1 cellular context compared by ENCODE assay signal in genomic region chr6:143450453-143451362, GRCh38.
TF ChIP-seq lines count a peak whose summit lies in the region.

ADAT2 (minus strand) TSS chr6:143450695; CDS start chr6:143450658, 37 bp downstream.
PEX3 (plus strand) TSS chr6:143450805; CDS start chr6:143451043, 238 bp downstream.

TF ChIP-seq in H1, 55 proteins besides CTCF, POLR2A, EP300 and RAD21:
- peak; percentile 90 for TF ChIP-seq POLR2AphosphoS5 (IDR thresholded peaks at IDR 0.05; ENCODE audit: low read depth, low read length)
- TF ChIP-seq SP1 (IDR thresholded peaks at IDR 0.05; ENCODE audit: low read depth, low read length): peak; percentile 80
- no peak for TF ChIP-seq RFX5 (IDR thresholded peaks at IDR 0.05; ENCODE audit: borderline replicate concordance, low read depth, low read length)
- peak; percentile 90 to 95; a peak in 2 of 4 replicates for TF ChIP-seq SIN3A (conservative IDR thresholded peaks at IDR 0.05 in 1 of 2, IDR thresholded peaks at IDR 0.05 in 1 of 2; ENCODE audit: low read depth in 1 of 2, low read length in 2 of 2)
- TF ChIP-seq, protein P1, sequence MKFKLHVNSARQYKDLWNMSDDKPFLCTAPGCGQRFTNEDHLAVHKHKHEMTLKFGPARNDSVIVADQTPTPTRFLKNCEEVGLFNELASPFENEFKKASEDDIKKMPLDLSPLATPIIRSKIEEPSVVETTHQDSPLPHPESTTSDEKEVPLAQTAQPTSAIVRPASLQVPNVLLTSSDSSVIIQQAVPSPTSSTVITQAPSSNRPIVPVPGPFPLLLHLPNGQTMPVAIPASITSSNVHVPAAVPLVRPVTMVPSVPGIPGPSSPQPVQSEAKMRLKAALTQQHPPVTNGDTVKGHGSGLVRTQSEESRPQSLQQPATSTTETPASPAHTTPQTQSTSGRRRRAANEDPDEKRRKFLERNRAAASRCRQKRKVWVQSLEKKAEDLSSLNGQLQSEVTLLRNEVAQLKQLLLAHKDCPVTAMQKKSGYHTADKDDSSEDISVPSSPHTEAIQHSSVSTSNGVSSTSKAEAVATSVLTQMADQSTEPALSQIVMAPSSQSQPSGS (IDR thresholded peaks at IDR 0.05; ENCODE audit: low read length): 0 out of 2 replicates have a peak, but pooled peaks have one; percentile 59
- TF ChIP-seq BACH1 (IDR thresholded peaks at IDR 0.05; ENCODE audit: low read length): no peak
- TF ChIP-seq TAF1 (IDR thresholded peaks at IDR 0.05; ENCODE audit: low read depth, low read length): peak; percentile 99
- no peak for TF ChIP-seq CBX5 (IDR thresholded peaks at IDR 0.05; ENCODE audit: low read depth, low read length)
- TF ChIP-seq RXRA (IDR thresholded peaks at IDR 0.05; ENCODE audit: insufficient read depth, low read depth, low read length): no peak
- no peak for TF ChIP-seq CHD1 (IDR thresholded peaks at IDR 0.05; ENCODE audit: low read depth, low read length)
- TF ChIP-seq KDM4A (IDR thresholded peaks at IDR 0.05; ENCODE audit: low read depth, low read length, severe bottlenecking): peak; percentile 70
- peak; percentile 88; the same call in 1 of the 2 replicates for TF ChIP-seq SP4 (IDR thresholded peaks at IDR 0.05; ENCODE audit: low read length)
- TF ChIP-seq ASH2L (IDR thresholded peaks at IDR 0.05; ENCODE audit: low read length): peak; percentile 98
- peak; percentile 92 for TF ChIP-seq RBBP5 (IDR thresholded peaks at IDR 0.05; ENCODE audit: borderline replicate concordance, low read depth, low read length)
- TF ChIP-seq, protein P2, sequence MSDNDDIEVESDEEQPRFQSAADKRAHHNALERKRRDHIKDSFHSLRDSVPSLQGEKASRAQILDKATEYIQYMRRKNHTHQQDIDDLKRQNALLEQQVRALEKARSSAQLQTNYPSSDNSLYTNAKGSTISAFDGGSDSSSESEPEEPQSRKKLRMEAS (IDR thresholded peaks at IDR 0.05): peak; percentile 81
- TF ChIP-seq CREB1 (IDR thresholded peaks at IDR 0.05): peak; percentile 83
- peak; percentile 96 for TF ChIP-seq TAF7 (optimal IDR thresholded peaks at IDR 0.05; ENCODE audit: borderline replicate concordance, low read depth, low read length)
- TF ChIP-seq, protein P3, sequence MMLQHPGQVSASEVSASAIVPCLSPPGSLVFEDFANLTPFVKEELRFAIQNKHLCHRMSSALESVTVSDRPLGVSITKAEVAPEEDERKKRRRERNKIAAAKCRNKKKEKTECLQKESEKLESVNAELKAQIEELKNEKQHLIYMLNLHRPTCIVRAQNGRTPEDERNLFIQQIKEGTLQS (IDR thresholded peaks at IDR 0.05; ENCODE audit: insufficient read depth, low read depth, low read length): no peak
- TF ChIP-seq FOSL1 (IDR thresholded peaks at IDR 0.05; ENCODE audit: insufficient read depth, low read depth, low read length): no peak
- no peak for TF ChIP-seq SIRT6 (IDR thresholded peaks at IDR 0.05; ENCODE audit: low read length)
- TF ChIP-seq SIX5 (IDR thresholded peaks at IDR 0.05; ENCODE audit: low read depth, low read length): peak; percentile 34; the same call in 1 of the 2 replicates
- TF ChIP-seq TBP (IDR thresholded peaks at IDR 0.05; ENCODE audit: low read depth, low read length): peak; percentile 96
- TF ChIP-seq PHF8 (conservative IDR thresholded peaks at IDR 0.05; ENCODE audit: low read depth, low read length): peak; percentile 78
- peak; percentile 53; the same call in 1 of the 2 replicates for TF ChIP-seq JUN (IDR thresholded peaks at IDR 0.05; ENCODE audit: low read depth, low read length)
- peak; percentile 58; the same call in 1 of the 2 replicates for TF ChIP-seq EGR1 (IDR thresholded peaks at IDR 0.05; ENCODE audit: borderline replicate concordance, low read depth, low read length)
- no peak for TF ChIP-seq ZNF274 (IDR thresholded peaks at IDR 0.05; ENCODE audit: borderline replicate concordance, extremely low read depth, low read length)
- TF ChIP-seq RNF2 (IDR thresholded peaks at IDR 0.05; ENCODE audit: borderline replicate concordance, low read depth, low read length, missing control alignments, poor library complexity, severe bottlenecking): no peak
- no peak for TF ChIP-seq SUZ12 (IDR thresholded peaks at IDR 0.05; ENCODE audit: low read length)
- TF ChIP-seq TEAD4 (IDR thresholded peaks at IDR 0.05; ENCODE audit: low read depth, low read length): peak; percentile 67
- TF ChIP-seq CHD2 (IDR thresholded peaks at IDR 0.05; ENCODE audit: low read length): peak; percentile 26; the same call in 1 of the 2 replicates
- no peak for TF ChIP-seq HDAC6 (IDR thresholded peaks at IDR 0.05; ENCODE audit: low read depth, low read length)
- TF ChIP-seq USF2 (IDR thresholded peaks at IDR 0.05; ENCODE audit: low read length): no peak
- TF ChIP-seq, protein P4, sequence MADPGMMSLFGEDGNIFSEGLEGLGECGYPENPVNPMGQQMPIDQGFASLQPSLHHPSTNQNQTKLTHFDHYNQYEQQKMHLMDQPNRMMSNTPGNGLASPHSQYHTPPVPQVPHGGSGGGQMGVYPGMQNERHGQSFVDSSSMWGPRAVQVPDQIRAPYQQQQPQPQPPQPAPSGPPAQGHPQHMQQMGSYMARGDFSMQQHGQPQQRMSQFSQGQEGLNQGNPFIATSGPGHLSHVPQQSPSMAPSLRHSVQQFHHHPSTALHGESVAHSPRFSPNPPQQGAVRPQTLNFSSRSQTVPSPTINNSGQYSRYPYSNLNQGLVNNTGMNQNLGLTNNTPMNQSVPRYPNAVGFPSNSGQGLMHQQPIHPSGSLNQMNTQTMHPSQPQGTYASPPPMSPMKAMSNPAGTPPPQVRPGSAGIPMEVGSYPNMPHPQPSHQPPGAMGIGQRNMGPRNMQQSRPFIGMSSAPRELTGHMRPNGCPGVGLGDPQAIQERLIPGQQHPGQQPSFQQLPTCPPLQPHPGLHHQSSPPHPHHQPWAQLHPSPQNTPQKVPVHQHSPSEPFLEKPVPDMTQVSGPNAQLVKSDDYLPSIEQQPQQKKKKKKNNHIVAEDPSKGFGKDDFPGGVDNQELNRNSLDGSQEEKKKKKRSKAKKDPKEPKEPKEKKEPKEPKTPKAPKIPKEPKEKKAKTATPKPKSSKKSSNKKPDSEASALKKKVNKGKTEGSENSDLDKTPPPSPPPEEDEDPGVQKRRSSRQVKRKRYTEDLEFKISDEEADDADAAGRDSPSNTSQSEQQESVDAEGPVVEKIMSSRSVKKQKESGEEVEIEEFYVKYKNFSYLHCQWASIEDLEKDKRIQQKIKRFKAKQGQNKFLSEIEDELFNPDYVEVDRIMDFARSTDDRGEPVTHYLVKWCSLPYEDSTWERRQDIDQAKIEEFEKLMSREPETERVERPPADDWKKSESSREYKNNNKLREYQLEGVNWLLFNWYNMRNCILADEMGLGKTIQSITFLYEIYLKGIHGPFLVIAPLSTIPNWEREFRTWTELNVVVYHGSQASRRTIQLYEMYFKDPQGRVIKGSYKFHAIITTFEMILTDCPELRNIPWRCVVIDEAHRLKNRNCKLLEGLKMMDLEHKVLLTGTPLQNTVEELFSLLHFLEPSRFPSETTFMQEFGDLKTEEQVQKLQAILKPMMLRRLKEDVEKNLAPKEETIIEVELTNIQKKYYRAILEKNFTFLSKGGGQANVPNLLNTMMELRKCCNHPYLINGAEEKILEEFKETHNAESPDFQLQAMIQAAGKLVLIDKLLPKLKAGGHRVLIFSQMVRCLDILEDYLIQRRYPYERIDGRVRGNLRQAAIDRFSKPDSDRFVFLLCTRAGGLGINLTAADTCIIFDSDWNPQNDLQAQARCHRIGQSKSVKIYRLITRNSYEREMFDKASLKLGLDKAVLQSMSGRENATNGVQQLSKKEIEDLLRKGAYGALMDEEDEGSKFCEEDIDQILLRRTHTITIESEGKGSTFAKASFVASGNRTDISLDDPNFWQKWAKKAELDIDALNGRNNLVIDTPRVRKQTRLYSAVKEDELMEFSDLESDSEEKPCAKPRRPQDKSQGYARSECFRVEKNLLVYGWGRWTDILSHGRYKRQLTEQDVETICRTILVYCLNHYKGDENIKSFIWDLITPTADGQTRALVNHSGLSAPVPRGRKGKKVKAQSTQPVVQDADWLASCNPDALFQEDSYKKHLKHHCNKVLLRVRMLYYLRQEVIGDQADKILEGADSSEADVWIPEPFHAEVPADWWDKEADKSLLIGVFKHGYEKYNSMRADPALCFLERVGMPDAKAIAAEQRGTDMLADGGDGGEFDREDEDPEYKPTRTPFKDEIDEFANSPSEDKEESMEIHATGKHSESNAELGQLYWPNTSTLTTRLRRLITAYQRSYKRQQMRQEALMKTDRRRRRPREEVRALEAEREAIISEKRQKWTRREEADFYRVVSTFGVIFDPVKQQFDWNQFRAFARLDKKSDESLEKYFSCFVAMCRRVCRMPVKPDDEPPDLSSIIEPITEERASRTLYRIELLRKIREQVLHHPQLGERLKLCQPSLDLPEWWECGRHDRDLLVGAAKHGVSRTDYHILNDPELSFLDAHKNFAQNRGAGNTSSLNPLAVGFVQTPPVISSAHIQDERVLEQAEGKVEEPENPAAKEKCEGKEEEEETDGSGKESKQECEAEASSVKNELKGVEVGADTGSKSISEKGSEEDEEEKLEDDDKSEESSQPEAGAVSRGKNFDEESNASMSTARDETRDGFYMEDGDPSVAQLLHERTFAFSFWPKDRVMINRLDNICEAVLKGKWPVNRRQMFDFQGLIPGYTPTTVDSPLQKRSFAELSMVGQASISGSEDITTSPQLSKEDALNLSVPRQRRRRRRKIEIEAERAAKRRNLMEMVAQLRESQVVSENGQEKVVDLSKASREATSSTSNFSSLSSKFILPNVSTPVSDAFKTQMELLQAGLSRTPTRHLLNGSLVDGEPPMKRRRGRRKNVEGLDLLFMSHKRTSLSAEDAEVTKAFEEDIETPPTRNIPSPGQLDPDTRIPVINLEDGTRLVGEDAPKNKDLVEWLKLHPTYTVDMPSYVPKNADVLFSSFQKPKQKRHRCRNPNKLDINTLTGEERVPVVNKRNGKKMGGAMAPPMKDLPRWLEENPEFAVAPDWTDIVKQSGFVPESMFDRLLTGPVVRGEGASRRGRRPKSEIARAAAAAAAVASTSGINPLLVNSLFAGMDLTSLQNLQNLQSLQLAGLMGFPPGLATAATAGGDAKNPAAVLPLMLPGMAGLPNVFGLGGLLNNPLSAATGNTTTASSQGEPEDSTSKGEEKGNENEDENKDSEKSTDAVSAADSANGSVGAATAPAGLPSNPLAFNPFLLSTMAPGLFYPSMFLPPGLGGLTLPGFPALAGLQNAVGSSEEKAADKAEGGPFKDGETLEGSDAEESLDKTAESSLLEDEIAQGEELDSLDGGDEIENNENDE (IDR thresholded peaks at IDR 0.05; ENCODE audit: insufficient replicate concordance, low read length): no peak
- peak; percentile 37 for TF ChIP-seq SAP30 (IDR thresholded peaks at IDR 0.05; ENCODE audit: insufficient read depth, insufficient replicate concordance, low read length)
- TF ChIP-seq, protein P5, sequence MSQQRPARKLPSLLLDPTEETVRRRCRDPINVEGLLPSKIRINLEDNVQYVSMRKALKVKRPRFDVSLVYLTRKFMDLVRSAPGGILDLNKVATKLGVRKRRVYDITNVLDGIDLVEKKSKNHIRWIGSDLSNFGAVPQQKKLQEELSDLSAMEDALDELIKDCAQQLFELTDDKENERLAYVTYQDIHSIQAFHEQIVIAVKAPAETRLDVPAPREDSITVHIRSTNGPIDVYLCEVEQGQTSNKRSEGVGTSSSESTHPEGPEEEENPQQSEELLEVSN (IDR thresholded peaks at IDR 0.05): peak; percentile 75
- TF ChIP-seq HDAC2 (IDR thresholded peaks at IDR 0.05; ENCODE audit: borderline replicate concordance in 1 of 2, low read depth in 2 of 2, low read length in 2 of 2): 0 out of 4 replicates have a peak, but pooled peaks of 1 of the 2 experiments have one; percentile 36
- TF ChIP-seq SRF (IDR thresholded peaks at IDR 0.05; ENCODE audit: low read depth, low read length): peak; percentile 71
- peak; percentile 63 for TF ChIP-seq CTBP2 (IDR thresholded peaks at IDR 0.05; ENCODE audit: borderline replicate concordance, insufficient read depth, insufficient read length, low read length)
- 0 out of 2 replicates have a peak, but pooled peaks have one; percentile 8 for TF ChIP-seq NRF1 (IDR thresholded peaks at IDR 0.05; ENCODE audit: low read depth, low read length)
- TF ChIP-seq SP2 (IDR thresholded peaks at IDR 0.05; ENCODE audit: low read length): no peak
- no peak for TF ChIP-seq BCL11A (IDR thresholded peaks at IDR 0.05; ENCODE audit: low read depth in 2 of 2, low read length in 2 of 2)
- no peak for TF ChIP-seq CEBPB (IDR thresholded peaks at IDR 0.05; ENCODE audit: low read depth, low read length)
- TF ChIP-seq GABPA (IDR thresholded peaks at IDR 0.05; ENCODE audit: borderline replicate concordance, insufficient read depth, low read length): peak; percentile 93
- TF ChIP-seq NANOG (IDR thresholded peaks at IDR 0.05; ENCODE audit: insufficient read depth, low read depth, low read length, poor library complexity, severe bottlenecking): peak; percentile 25
- TF ChIP-seq TCF12 (IDR thresholded peaks at IDR 0.05; ENCODE audit: low read depth, low read length): 0 out of 2 replicates have a peak, but pooled peaks have one; percentile 76
- TF ChIP-seq POU5F1 (IDR thresholded peaks at IDR 0.05; ENCODE audit: low read depth, low read length): 0 out of 2 replicates have a peak, but pooled peaks have one; percentile 29
- TF ChIP-seq CBX8 (IDR thresholded peaks at IDR 0.05; ENCODE audit: borderline replicate concordance, low read depth, low read length): no peak
- TF ChIP-seq KDM1A (IDR thresholded peaks at IDR 0.05; ENCODE audit: borderline replicate concordance, low read length): no peak
- TF ChIP-seq YY1 (IDR thresholded peaks at IDR 0.05; ENCODE audit: low read depth, low read length): peak; percentile 83
- no peak; the same call in 1 of the 2 replicates for TF ChIP-seq JUND (IDR thresholded peaks at IDR 0.05; ENCODE audit: low read length)
- no peak for TF ChIP-seq BRCA1 (IDR thresholded peaks at IDR 0.05; ENCODE audit: low read depth, low read length)
- no peak; the same call in 1 of the 2 replicates for TF ChIP-seq MAFK (IDR thresholded peaks at IDR 0.05; ENCODE audit: low read depth, low read length)
- peak; percentile 91 for TF ChIP-seq KDM5A (IDR thresholded peaks at IDR 0.05; ENCODE audit: low read length)
- TF ChIP-seq EZH2 (IDR thresholded peaks at IDR 0.05; ENCODE audit: low read depth, low read length, severe bottlenecking): peak; percentile 24
- TF ChIP-seq GTF2F1 (IDR thresholded peaks at IDR 0.05; ENCODE audit: borderline replicate concordance, low read depth, low read length): peak; percentile 75; the same call in 1 of the 2 replicates
